20 cellular contexts compared by ENCODE assay signal in genomic region chr7:96061844-96062243, GRCh38.
DNase-seq lines count a peak whose midpoint lies in the region; ATAC-seq and TF ChIP-seq lines count a peak whose summit lies in the region.
"Had no signal": no experiment of that assay in that cellular context is flagged by ENCODE, and none has a peak within 500 bp of the region (broad histone marks: within the 10 kb centered on the region; RNA-seq: fewer than 3 reads in every experiment).

No MANE protein-coding gene starts in this region.

- POLR2A ChIA-PET in OCI-LY7 (lab: Charles Lee): interaction anchor here (0.7 kb wide), 1 partner anchor 70 kb away, joined by 5 read pairs; no protein-coding TSS in a partner anchor
- POLR2A ChIA-PET in SK-N-SH (lab: Yijun Ruan, JAX): no interaction called here

- no TSS peak for BruUV-seq in OCI-LY7 (replicated peaks; lab: Mats Ljungman, UMichigan)

- peak; percentile 76 for ATAC-seq in left lobe of liver
- ATAC-seq: naive thymus-derived CD8-positive, alpha-beta T cell; psoas muscle had no signal

- no peak for TF ChIP-seq POLR2A in adrenal gland (IDR thresholded peaks at IDR 0.05)

- no peak overlapping the region for H3K27ac ChIP-seq in adrenal gland
- H3K27ac ChIP-seq in OCI-LY7 (ENCODE audit: low read depth, low read length, poor library complexity, severe bottlenecking): no peak overlapping the region
- no peak overlapping the region for H3K27ac ChIP-seq in SK-N-SH (ENCODE audit: low read depth in 2 of 2, low read length in 1 of 2)
- H3K27ac ChIP-seq: psoas muscle, SJSA1 had no signal

- TF ChIP-seq RAD21 in Ishikawa (IDR thresholded peaks at IDR 0.05; ENCODE audit: low read depth) (no peak), SK-N-SH (IDR thresholded peaks at IDR 0.05; ENCODE audit: low read length) (no peak)

- H3K4me3 ChIP-seq in adrenal gland: no peak overlapping the region
- H3K4me3 ChIP-seq in OCI-LY7 (ENCODE audit: low read depth, low read length, poor library complexity, severe bottlenecking): no peak overlapping the region
- H3K4me3 ChIP-seq in SK-N-SH (ENCODE audit: low read depth in 2 of 2, low read length in 1 of 2): no peak overlapping the region
- H3K4me3 ChIP-seq: psoas muscle, SJSA1 had no signal

- H3K36me3 ChIP-seq in adrenal gland (replicated peaks in 1 of 2): no peaks in the 10 kb centered on the region
- no peaks in the 10 kb centered on the region for H3K36me3 ChIP-seq in OCI-LY7 (ENCODE audit: insufficient read depth, low read length)
- no peaks in the 10 kb centered on the region for H3K36me3 ChIP-seq in SK-N-SH (replicated peaks in 1 of 2; ENCODE audit: control insufficient read depth in 1 of 2, insufficient read depth in 2 of 2, low read length in 1 of 2)
- H3K36me3 ChIP-seq: SJSA1 had no signal

- no peaks in the 10 kb centered on the region for H3K9me3 ChIP-seq in adrenal gland (replicated peaks in 1 of 3)
- H3K9me3 ChIP-seq in OCI-LY7 (ENCODE audit: low read length): no peaks in the 10 kb centered on the region
- no peaks in the 10 kb centered on the region for H3K9me3 ChIP-seq in SK-N-SH
- H3K9me3 ChIP-seq: psoas muscle, SJSA1 had no signal

- DNase-seq in AG20443 (ENCODE audit: low spot score): peak; percentile 10
- peak; percentile 17 to 60 (median 43) for DNase-seq in adrenal gland
- DNase-seq in left lobe of liver (ENCODE audit: low spot score): peak; percentile 66
- no peak for DNase-seq in A172 (ENCODE audit: low spot score)
- DNase-seq in OCI-LY7 (ENCODE audit: low spot score): no peak
- no peak for DNase-seq in SK-N-SH
- no peak for DNase-seq in HuH-7.5 (ENCODE audit: low spot score)
- DNase-seq: activated CD4-positive, alpha-beta memory T cell treated with anti-CD3 and anti-CD28 coated beads, Interleukin-2, amount 10 ng/mL, durations not matched to agents 7 days and 5 days; activated naive CD4-positive, alpha-beta T cell treated with Interleukin-2 at 50 U/mL for 16 hours; activated T-cell treated with anti-CD3 and anti-CD28 coated beads, Interleukin-2, amount 50 U/mL, for 1 hour; CD4-positive, alpha-beta T cell; KBM-7; kidney; mesendoderm; naive thymus-derived CD8-positive, alpha-beta T cell; NCI-H82; psoas muscle; stimulated activated CD4-positive, alpha-beta T cell treated with anti-CD3 and anti-CD28 coated beads, Interleukin-4, amount 100 ng/mL, for 4 hours had no signal

- H3K9ac ChIP-seq in SK-N-SH: no peak overlapping the region

- 27 to 49% (median 31%) methylated on average over 4 of the region's 4 CpGs for WGBS in adrenal gland, 4 donors
- WGBS in SK-N-SH (ENCODE audit: low lambda C conversion rate): 43% methylated on average over 4 of the region's 4 CpGs

- no peaks in the 10 kb centered on the region for H4K20me1 ChIP-seq in OCI-LY7 (ENCODE audit: insufficient read depth, low read length)
- no peaks in the 10 kb centered on the region for H4K20me1 ChIP-seq in SK-N-SH (ENCODE audit: insufficient read depth)

- H3F3A ChIP-seq in SK-N-SH (replicated peaks; ENCODE audit: insufficient read depth): no peaks in the 10 kb centered on the region

- intact Hi-C loops in adrenal gland (cut with DNase I): no loop called here
- intact Hi-C loops in OCI-LY7 (cut with micrococcal nuclease; ENCODE audit: unreplicated experiment): no loop called here

- H3K79me2 ChIP-seq in OCI-LY7 (ENCODE audit: insufficient read depth, low read depth, low read length) (no peaks in the 10 kb centered on the region), SK-N-SH (ENCODE audit: insufficient read depth) (no peaks in the 10 kb centered on the region)

- H3K9me2 ChIP-seq in OCI-LY7 (ENCODE audit: insufficient read depth, low read length): no peaks in the 10 kb centered on the region
- H3K9me2 ChIP-seq in SK-N-SH: no peaks in the 10 kb centered on the region

- no peak for TF ChIP-seq CTCF in adrenal gland (IDR thresholded peaks at IDR 0.05)
- TF ChIP-seq CTCF in OCI-LY7 (conservative IDR thresholded peaks at IDR 0.05; ENCODE audit: low read length): no peak
- no peak for TF ChIP-seq CTCF in SK-N-SH (IDR thresholded peaks at IDR 0.05)

- H3K27me3 ChIP-seq in adrenal gland (no peaks in the 10 kb centered on the region), SK-N-SH (ENCODE audit: insufficient read depth) (peaks cover 18% of the 10 kb centered on the region; the same call in 1 of the 2 replicates)
- H3K27me3 ChIP-seq: SJSA1 had no signal

- H3K4me2 ChIP-seq in OCI-LY7 (ENCODE audit: low read length): no peak overlapping the region
- H3K4me2 ChIP-seq in SK-N-SH: no peak overlapping the region

- CTCF ChIA-PET in OCI-LY7 (lab: Charles Lee; ENCODE audit: unreplicated experiment): no interaction called here
- CTCF ChIA-PET in SK-N-SH (lab: Yijun Ruan, JAX): interaction anchor here (1.0 to 2.7 kb wide), 5 partner anchors 10 to 966 kb away, joined by 3 to 16 read pairs (median 4); no protein-coding TSS in a partner anchor

- H2AFZ ChIP-seq in OCI-LY7 (ENCODE audit: low read length) (no peak overlapping the region), SK-N-SH (ENCODE audit: low read depth) (no peak overlapping the region)

- H3K4me1 ChIP-seq in adrenal gland (replicated peaks in 1 of 2) (peaks cover 0 to 4% of the 10 kb centered on the region in 2 donors), OCI-LY7 (ENCODE audit: insufficient read depth, low read length, poor library complexity, severe bottlenecking) (no peaks in the 10 kb centered on the region), SK-N-SH (ENCODE audit: control insufficient read depth in 1 of 2, insufficient read depth in 2 of 2, low read depth in 1 of 2, low read length in 1 of 2) (peaks cover 0 to 16% of the 10 kb centered on the region in 2 experiments; a peak in 2 of 4 replicates)
- H3K4me1 ChIP-seq: psoas muscle had no signal

- TF ChIP-seq EP300 in Ishikawa (IDR thresholded peaks at IDR 0.05; ENCODE audit: borderline replicate concordance): no peak; the same call in 1 of the 2 replicates
- TF ChIP-seq EP300 in SK-N-SH (IDR thresholded peaks at IDR 0.05; ENCODE audit: borderline replicate concordance in 1 of 2, low read depth in 1 of 2, low read length in 1 of 2): no peak

TF ChIP-seq in Ishikawa, 13 proteins besides CTCF, POLR2A, EP300 and RAD21:
- TF ChIP-seq NFIC (IDR thresholded peaks at IDR 0.05) (peak; percentile 77), FOXM1 (IDR thresholded peaks at IDR 0.05; ENCODE audit: borderline replicate concordance, low read depth) (no peak)

TF ChIP-seq in SK-N-SH, 30 proteins besides CTCF, POLR2A, EP300 and RAD21:
- TF ChIP-seq TAF1 (IDR thresholded peaks at IDR 0.05; ENCODE audit: borderline replicate concordance, low read depth, low read length): no peak
- TF ChIP-seq TEAD4 (IDR thresholded peaks at IDR 0.05; ENCODE audit: borderline replicate concordance, insufficient read depth): no peak
- no peak for TF ChIP-seq GABPA (IDR thresholded peaks at IDR 0.05; ENCODE audit: low read depth)
- no peak for TF ChIP-seq TCF12 (IDR thresholded peaks at IDR 0.05)
- no peak for TF ChIP-seq REST (IDR thresholded peaks at IDR 0.05; ENCODE audit: low read depth, low read length)
- TF ChIP-seq MAX (IDR thresholded peaks at IDR 0.05; ENCODE audit: low read depth): no peak
- no peak for TF ChIP-seq FOSL2 (IDR thresholded peaks at IDR 0.05; ENCODE audit: borderline replicate concordance, low read depth)
- TF ChIP-seq RXRA (IDR thresholded peaks at IDR 0.05; ENCODE audit: borderline replicate concordance, low read depth): no peak
- TF ChIP-seq RCOR1 (IDR thresholded peaks at IDR 0.05; ENCODE audit: low read length): no peak
- no peak for TF ChIP-seq SMC3 (IDR thresholded peaks at IDR 0.05; ENCODE audit: low read depth, low read length)
- no peak for TF ChIP-seq FOXM1 (IDR thresholded peaks at IDR 0.05; ENCODE audit: low read depth)
- TF ChIP-seq NRF1 (IDR thresholded peaks at IDR 0.05; ENCODE audit: low read depth, low read length): no peak
- TF ChIP-seq JUND (IDR thresholded peaks at IDR 0.05): no peak
- no peak for TF ChIP-seq FOXJ3 (CRISPR knock-in tag; IDR thresholded peaks at IDR 0.05)
- no peak for TF ChIP-seq EZH2phosphoT487 (IDR thresholded peaks at IDR 0.05; ENCODE audit: borderline replicate concordance, low read depth)
- no peak for TF ChIP-seq ELF1 (IDR thresholded peaks at IDR 0.05)
- TF ChIP-seq SIN3A (IDR thresholded peaks at IDR 0.05; ENCODE audit: borderline replicate concordance, low read depth, low read length): no peak

Comparison
In these comparisons a context has a peak if more than half of its experiments do, and no peak if none do; other contexts are left out.
1. DNase-seq: peak in AG20443 (single experiment), adrenal gland (7 of 7) and left lobe of liver (single experiment); none in A172 (single experiment), OCI-LY7 (single experiment), SK-N-SH (single experiment) and HuH-7.5 (single experiment).